In the genomic region with DNA sequence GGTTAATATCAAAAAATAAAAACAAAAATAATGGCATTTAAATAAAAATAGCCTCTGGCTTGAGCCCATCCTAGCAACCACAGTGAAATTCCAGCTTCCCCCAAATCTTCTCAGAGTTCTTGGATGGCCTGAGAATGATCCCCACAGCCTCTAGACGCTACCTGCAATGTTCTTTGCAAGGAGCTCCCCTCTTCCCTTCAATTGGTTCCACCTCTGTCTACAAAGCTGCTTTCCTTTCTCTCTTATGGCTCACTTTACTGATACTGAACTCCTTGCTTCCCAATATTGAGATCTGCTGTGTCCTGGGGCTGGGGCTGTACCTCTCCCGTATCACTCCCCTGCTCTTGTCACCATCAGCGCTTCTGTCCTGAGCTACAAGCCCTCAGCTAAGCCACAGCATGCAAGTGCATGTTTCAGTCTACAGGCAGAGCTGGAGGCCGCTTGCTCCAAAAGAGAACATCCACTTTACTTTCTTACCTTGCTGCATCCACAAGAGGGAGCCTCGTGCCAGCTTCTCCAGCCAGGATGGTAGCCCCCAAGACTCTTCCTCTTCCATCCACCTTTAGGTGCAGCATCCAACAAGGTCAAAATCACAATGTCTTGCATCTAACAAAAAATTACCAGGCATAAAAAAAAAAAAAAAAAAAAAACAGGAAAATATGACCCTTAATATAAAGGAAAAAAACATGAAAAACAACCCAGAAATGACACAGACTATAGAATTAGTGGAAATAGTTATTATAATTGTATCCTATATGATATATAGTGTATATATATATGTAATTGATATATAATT, we compare ENCODE assay signal across 8 cellular contexts. TPM values are rescaled to one million over a fixed set of nuclear protein-coding genes. Genes with fewer than 3 reads are reported as not detected.
DNase-seq lines count a peak whose midpoint lies in the region; ATAC-seq, FAIRE-seq and TF ChIP-seq lines count a peak whose summit lies in the region.

No MANE protein-coding gene starts in this region.

- in situ Hi-C loops in astrocyte of the cerebellum (cut with HindIII; ENCODE audit: low sequenced_read_pairs): no loop called here

- TF ChIP-seq CTCF in astrocyte of the cerebellum (IDR thresholded peaks at IDR 0.05; ENCODE audit: low read depth, low read length, missing control alignments) (peak; percentile 78), kidney (IDR thresholded peaks at IDR 0.05; ENCODE audit: borderline replicate concordance, extremely low read depth, insufficient read depth) (peak; percentile 61)

- DNase-seq in CD1c-positive myeloid dendritic cell (ENCODE audit: extremely low spot score): peak; percentile 36
- DNase-seq in H4 (ENCODE audit: low spot score): peak; percentile 68
- DNase-seq in NCI-H510A (lab: John Stamatoyannopoulos, UW): peak; percentile 3
- DNase-seq in astrocyte of the cerebellum (ENCODE audit: low read depth): peak; percentile 32
- DNase-seq in kidney: no peak

- ATAC-seq in GM18519 (IDR thresholded peaks at IDR 0.05; ENCODE audit: low FRiP score, unreplicated experiment): no peak
- no peak for ATAC-seq in HG02571 (IDR thresholded peaks at IDR 0.05; ENCODE audit: unreplicated experiment)
- no peak for ATAC-seq in GM21619 (IDR thresholded peaks at IDR 0.05; ENCODE audit: unreplicated experiment)

- no peaks in the 10 kb centered on the region for H3K4me1 ChIP-seq in kidney (ENCODE audit: control insufficient read depth in 1 of 2, insufficient read depth in 1 of 2, low read depth in 1 of 2, low read length in 2 of 2)

- intact Hi-C loops in kidney (cut with DNase I): no loop called here

- peak; percentile 37 for FAIRE-seq in kidney (lab: Jason Lieb, UNC)

- no peak overlapping the region for H3K27ac ChIP-seq in kidney (ENCODE audit: low read depth in 2 of 2, low read length in 2 of 2)

- no peaks in the 10 kb centered on the region for H3K9me3 ChIP-seq in kidney (ENCODE audit: control insufficient read depth in 1 of 2, low read length in 2 of 2)

- H3K4me3 ChIP-seq in astrocyte of the cerebellum (ENCODE audit: low read depth, low read length) (no peak overlapping the region), kidney (ENCODE audit: low read length in 2 of 2) (no peak overlapping the region)

- no peak overlapping the region for H3K9ac ChIP-seq in kidney (ENCODE audit: low read length in 2 of 2)

- H3K36me3 ChIP-seq in kidney (ENCODE audit: control insufficient read depth in 1 of 2, insufficient read depth in 2 of 2, low read length in 2 of 2): no peaks in the 10 kb centered on the region

RNA-seq across cellular contexts. Expression of gene PRSS3, which starts 57.4 kb away (rescaled TPM):
- total RNA-seq in H4 (2014; rRNA removed; shearing (Covaris generic)): not detected in 2 replicates
- 0.79 TPM for total RNA-seq in kidney
- 2.8 TPM for polyA plus RNA-seq in kidney (ENCODE audit: insufficient read depth, low read depth, low replicate concordance)
